ENCODE assay signal across 12 cellular contexts in the genomic region with DNA sequence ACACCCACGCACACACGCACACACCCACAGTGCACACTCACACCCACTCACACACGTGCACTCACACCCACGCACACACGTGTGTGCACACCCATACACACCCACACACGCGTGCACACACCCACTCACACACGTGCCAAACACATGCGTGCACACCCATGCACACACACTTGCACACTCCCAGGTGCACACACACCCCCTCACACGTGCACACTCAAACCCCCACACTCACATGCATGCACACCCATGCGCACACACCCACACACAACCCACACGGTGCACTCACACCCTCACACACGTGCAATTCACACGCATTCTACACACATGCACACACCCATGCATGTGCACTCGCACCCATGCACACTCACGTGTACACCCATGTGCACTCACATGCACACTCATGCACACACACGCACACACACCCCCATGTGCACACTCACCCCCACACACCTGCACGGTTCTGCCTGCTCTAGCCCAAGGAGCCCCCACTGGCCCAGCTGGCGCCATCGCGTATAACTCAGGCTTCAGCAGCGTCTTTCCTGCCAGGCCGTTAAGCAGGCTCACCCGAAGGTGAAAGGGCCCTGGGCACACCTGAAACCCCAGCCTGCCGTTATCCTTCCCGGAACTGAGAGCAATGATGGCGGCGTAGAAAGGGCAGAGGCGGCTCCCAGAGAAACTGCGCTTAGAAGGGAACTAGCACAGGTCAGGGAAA.
A peak's percentile ranks its signal among the peaks of the same experiment; 100 is the strongest.
DNase-seq lines count a peak whose midpoint lies in the region; ATAC-seq, FAIRE-seq and TF ChIP-seq lines count a peak whose summit lies in the region.
"Had no signal": no experiment of that assay in that cellular context is flagged by ENCODE, and none has a peak within 500 bp of the region (broad histone marks: within the 10 kb centered on the region; RNA-seq: fewer than 3 reads in every experiment).

No MANE protein-coding gene starts in this region.

- no peak overlapping the region for H3K9ac ChIP-seq in kidney (ENCODE audit: low read length in 2 of 2)

- ATAC-seq in activated CD4-positive, CD25-positive, alpha-beta regulatory T cell treated with anti-CD3 and anti-CD28 coated beads, Interleukin-2, amount 50 U/mL, for 24 hours, result peak; percentile 12 to 13
- ATAC-seq in gastrocnemius medialis, result no peak

- H3K36me3 Mint-ChIP-seq in activated naive CD4-positive, alpha-beta T cell treated with anti-CD3 and anti-CD28 coated beads, Interleukin-2, amount 10 ng/mL, durations not matched to agents 7 days and 5 days, result peaks cover 37% of the 10 kb centered on the region
- peaks cover 76% of the 10 kb centered on the region for H3K36me3 Mint-ChIP-seq in stimulated activated naive CD8-positive, alpha-beta T cell treated with anti-CD3 and anti-CD28 coated beads, Interleukin-15, Interleukin-2, amounts not matched to agents 100 ng/mL and 50 ng/mL, for 24 hours (ENCODE audit: low read depth)

- no peaks in the 10 kb centered on the region for H3K27me3 Mint-ChIP-seq in activated naive CD4-positive, alpha-beta T cell treated with anti-CD3 and anti-CD28 coated beads, Interleukin-2, amount 10 ng/mL, durations not matched to agents 7 days and 5 days
- no peaks in the 10 kb centered on the region for H3K27me3 Mint-ChIP-seq in stimulated activated naive CD8-positive, alpha-beta T cell treated with anti-CD3 and anti-CD28 coated beads, Interleukin-15, Interleukin-2, amounts not matched to agents 100 ng/mL and 50 ng/mL, for 24 hours
- H3K27me3 Mint-ChIP-seq: brain had no signal

- H3K9me3 ChIP-seq in kidney (ENCODE audit: control insufficient read depth in 1 of 2, low read length in 2 of 2), result no peaks in the 10 kb centered on the region
- H3K9me3 ChIP-seq in gastrocnemius medialis, result no peaks in the 10 kb centered on the region
- H3K9me3 ChIP-seq: thyroid gland had no signal

- in situ Hi-C loops in gastrocnemius medialis (cut with MboI; ENCODE audit: low sequenced_read_pairs in 4 of 4), result no loop called here

- CTCF ChIA-PET in activated naive CD4-positive, alpha-beta T cell treated with anti-CD3 and anti-CD28 coated beads, Interleukin-2, amount 10 ng/mL, durations not matched to agents 7 days and 5 days (lab: Charles Lee), result no interaction called here

- H3K4me1 ChIP-seq in kidney (ENCODE audit: control insufficient read depth in 1 of 2, insufficient read depth in 1 of 2, low read depth in 1 of 2, low read length in 2 of 2), result peaks cover 0 to 5% of the 10 kb centered on the region in 2 donors
- no peaks in the 10 kb centered on the region for H3K4me1 ChIP-seq in gastrocnemius medialis
- H3K4me1 ChIP-seq: thyroid gland had no signal

- peaks cover 11% of the 10 kb centered on the region for H3K9me3 Mint-ChIP-seq in activated naive CD4-positive, alpha-beta T cell treated with anti-CD3 and anti-CD28 coated beads, Interleukin-2, amount 10 ng/mL, durations not matched to agents 7 days and 5 days
- peaks cover 14% of the 10 kb centered on the region for H3K9me3 Mint-ChIP-seq in stimulated activated naive CD8-positive, alpha-beta T cell treated with anti-CD3 and anti-CD28 coated beads, Interleukin-15, Interleukin-2, amounts not matched to agents 100 ng/mL and 50 ng/mL, for 24 hours

- no peaks in the 10 kb centered on the region for H3K27me3 ChIP-seq in gastrocnemius medialis
- H3K27me3 ChIP-seq: thyroid gland had no signal

- peaks cover 43% of the 10 kb centered on the region for H3K4me1 Mint-ChIP-seq in activated naive CD4-positive, alpha-beta T cell treated with anti-CD3 and anti-CD28 coated beads, Interleukin-2, amount 10 ng/mL, durations not matched to agents 7 days and 5 days
- peaks cover 43% of the 10 kb centered on the region for H3K4me1 Mint-ChIP-seq in stimulated activated naive CD8-positive, alpha-beta T cell treated with anti-CD3 and anti-CD28 coated beads, Interleukin-15, Interleukin-2, amounts not matched to agents 100 ng/mL and 50 ng/mL, for 24 hours (ENCODE audit: low read depth)
- H3K4me1 Mint-ChIP-seq: brain had no signal

- TF ChIP-seq POLR2A in gastrocnemius medialis (IDR thresholded peaks at IDR 0.05), result no peak

- no peak for DNase-seq in activated naive CD4-positive, alpha-beta T cell treated with anti-CD3 and anti-CD28 coated beads, Interleukin-2, amount 10 ng/mL, durations not matched to agents 7 days and 5 days
- DNase-seq in activated naive CD4-positive, alpha-beta T cell treated with anti-CD3 and anti-CD28 coated beads, Interleukin-2, amount 50 U/mL, for 16 hours, result no peak
- DNase-seq in kidney (peak; percentile 60), RKO (ENCODE audit: low spot score) (no peak), gastrocnemius medialis (no peak), activated gamma-delta T cell (lab: John Stamatoyannopoulos, UW) (no peak)
- DNase-seq: mammary epithelial cell had no signal

- no peak overlapping the region for H3K27ac ChIP-seq in kidney (ENCODE audit: low read depth in 2 of 2, low read length in 2 of 2)
- no peak overlapping the region for H3K27ac ChIP-seq in gastrocnemius medialis
- H3K27ac ChIP-seq: thyroid gland had no signal

- H3K4me3 ChIP-seq in kidney (ENCODE audit: low read length in 2 of 2) (no peak overlapping the region), gastrocnemius medialis (no peak overlapping the region)
- H3K4me3 ChIP-seq: thyroid gland had no signal

- no peak for FAIRE-seq in kidney (lab: Jason Lieb, UNC)
- FAIRE-seq: TTC549 had no signal

- H3K27ac Mint-ChIP-seq in activated naive CD4-positive, alpha-beta T cell treated with anti-CD3 and anti-CD28 coated beads, Interleukin-2, amount 10 ng/mL, durations not matched to agents 7 days and 5 days, result peak overlapping the region; percentile 90
- H3K27ac Mint-ChIP-seq in stimulated activated naive CD8-positive, alpha-beta T cell treated with anti-CD3 and anti-CD28 coated beads, Interleukin-15, Interleukin-2, amounts not matched to agents 100 ng/mL and 50 ng/mL, for 24 hours, result peak overlapping the region; percentile 89

- TF ChIP-seq CTCF in kidney (IDR thresholded peaks at IDR 0.05; ENCODE audit: borderline replicate concordance, extremely low read depth, insufficient read depth), result no peak
- TF ChIP-seq CTCF in gastrocnemius medialis (IDR thresholded peaks at IDR 0.05 in 4 of 5, conservative IDR thresholded peaks at IDR 0.05 in 1 of 5), result no peak

- H3K4me3 Mint-ChIP-seq in activated naive CD4-positive, alpha-beta T cell treated with anti-CD3 and anti-CD28 coated beads, Interleukin-2, amount 10 ng/mL, durations not matched to agents 7 days and 5 days, result peak overlapping the region; percentile 78
- H3K4me3 Mint-ChIP-seq in stimulated activated naive CD8-positive, alpha-beta T cell treated with anti-CD3 and anti-CD28 coated beads, Interleukin-15, Interleukin-2, amounts not matched to agents 100 ng/mL and 50 ng/mL, for 24 hours, result peak overlapping the region; percentile 84
- H3K4me3 Mint-ChIP-seq: brain had no signal

- intact Hi-C loops in kidney (cut with DNase I), result no loop called here
- intact Hi-C loops in gastrocnemius medialis (cut with DNase I; ENCODE audit: low total_unique reads), result no loop called here

- H3K36me3 ChIP-seq in kidney (ENCODE audit: control insufficient read depth in 1 of 2, insufficient read depth in 2 of 2, low read length in 2 of 2), result peaks cover 0 to 5% of the 10 kb centered on the region in 2 donors
- no peaks in the 10 kb centered on the region for H3K36me3 ChIP-seq in gastrocnemius medialis
- H3K36me3 ChIP-seq: thyroid gland had no signal

Comparison
In these comparisons a context has a peak if more than half of its experiments do, and no peak if none do; other contexts are left out.
1. ATAC-seq: peak in activated CD4-positive, CD25-positive, alpha-beta regulatory T cell treated with anti-CD3 and anti-CD28 coated beads, Interleukin-2, amount 50 U/mL, for 24 hours (2 of 2); none in gastrocnemius medialis (0 of 2).